ENCODE assay signal across 9 cellular contexts in genomic region chr6:160921095-160921494, GRCh38.
"Had no signal": no experiment of that assay in that cellular context is flagged by ENCODE, and none has a peak within 500 bp of the region (broad histone marks: within the 10 kb centered on the region; RNA-seq: fewer than 3 reads in every experiment).

No MANE protein-coding gene starts in this region.

- FAIRE-seq: H1, H54, K562 had no signal

- ATAC-seq: GM23338, K562 had no signal

- DNase-seq: H9, HCEC 1CT, HFFc6, IMR-90, KG1 had no signal

- H2AFZ ChIP-seq: GM23338 had no signal

- H3K4me3 ChIP-seq: GM23338, K562 had no signal

- H3K4me2 ChIP-seq: GM23338 had no signal
